13 cellular contexts compared by ENCODE assay signal in the genomic region with DNA sequence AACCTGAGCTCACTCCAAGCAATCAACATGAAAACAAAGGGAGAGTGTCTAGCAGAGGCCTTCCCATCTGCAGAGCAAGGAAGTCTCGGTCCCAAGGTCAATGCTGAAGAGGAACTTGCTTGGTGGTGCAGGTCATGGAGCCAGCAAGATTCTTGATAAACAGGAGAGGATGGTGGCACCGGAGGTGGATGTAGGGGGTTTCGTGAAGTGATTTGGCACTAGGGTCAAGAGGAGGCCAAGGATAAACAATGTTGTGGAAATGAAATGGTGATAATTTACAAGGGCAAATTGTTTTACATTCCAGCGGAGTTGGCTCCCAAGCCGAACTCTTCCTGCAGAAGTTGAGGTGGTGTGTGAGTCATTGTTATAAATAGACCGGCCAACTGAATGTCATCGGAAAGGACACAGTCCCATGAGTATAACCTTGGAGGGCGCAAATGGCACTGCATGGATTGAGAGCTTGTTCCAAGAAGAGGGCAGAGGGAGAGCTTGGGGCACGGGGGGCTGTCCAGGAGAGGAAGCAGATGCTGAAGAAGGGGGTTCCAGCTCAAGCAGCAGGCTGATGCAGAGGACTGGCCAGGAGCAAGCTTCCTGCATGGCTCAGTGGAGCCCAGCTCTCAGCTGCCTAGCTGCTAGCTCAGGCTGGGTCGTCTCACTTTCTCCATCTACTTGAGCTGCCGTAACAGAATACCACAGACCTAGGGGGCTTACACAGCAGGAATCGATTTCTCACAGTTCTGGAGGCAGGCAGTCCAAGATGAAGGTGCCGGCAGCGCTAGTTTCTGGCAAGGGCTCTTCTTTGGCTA.
DNase-seq lines count a peak whose midpoint lies in the region; TF ChIP-seq lines count a peak whose summit lies in the region.
"Had no signal": no experiment of that assay in that cellular context is flagged by ENCODE, and none has a peak within 500 bp of the region (broad histone marks: within the 10 kb centered on the region; RNA-seq: fewer than 3 reads in every experiment).

No MANE protein-coding gene starts in this region.

- H3K27ac ChIP-seq in subcutaneous abdominal adipose tissue (ENCODE audit: low read depth, low read length): peak overlapping the region; percentile 50
- no peak overlapping the region for H3K27ac ChIP-seq in CD8-positive, alpha-beta memory T cell (ENCODE audit: low read depth, low read length)
- H3K27ac ChIP-seq: SK-N-MC had no signal

- CTCF ChIA-PET in CD8-positive, alpha-beta memory T cell (lab: Charles Lee): no interaction called here

- H3K27me3 ChIP-seq in subcutaneous abdominal adipose tissue (ENCODE audit: control insufficient read depth in 5 of 5, insufficient read depth in 4 of 5, low read length in 5 of 5): no peaks in the 10 kb centered on the region
- H3K27me3 ChIP-seq in CD8-positive, alpha-beta memory T cell (ENCODE audit: insufficient read depth, low read length, poor library complexity, severe bottlenecking): no peaks in the 10 kb centered on the region

- H3K27ac Mint-ChIP-seq in CD8-positive, alpha-beta memory T cell: no peak overlapping the region

- no peak overlapping the region for H3K9ac ChIP-seq in subcutaneous abdominal adipose tissue (ENCODE audit: low read length in 5 of 5)

- H3K9me3 Mint-ChIP-seq in CD8-positive, alpha-beta memory T cell: peaks cover 0 to 2% (median 0%) of the 10 kb centered on the region in 5 donors

- no peaks in the 10 kb centered on the region for H3K36me3 Mint-ChIP-seq in CD8-positive, alpha-beta memory T cell

- no peaks in the 10 kb centered on the region for H3K9me3 ChIP-seq in subcutaneous abdominal adipose tissue (ENCODE audit: control insufficient read depth in 5 of 5, low read length in 5 of 5)
- no peaks in the 10 kb centered on the region for H3K9me3 ChIP-seq in CD8-positive, alpha-beta memory T cell (ENCODE audit: low read length)

- peaks cover 5 to 40% of the 10 kb centered on the region in 2 donors for H3K27me3 Mint-ChIP-seq in CD8-positive, alpha-beta memory T cell

- peak overlapping the region in 1 of 7 donors; percentile 2 for H3K4me3 Mint-ChIP-seq in CD8-positive, alpha-beta memory T cell

- TF ChIP-seq CTCF in foreskin fibroblast (IDR thresholded peaks at IDR 0.05; ENCODE audit: low read depth, low read length): no peak

- H3K4me1 ChIP-seq in subcutaneous abdominal adipose tissue (ENCODE audit: control insufficient read depth in 5 of 5, insufficient read depth in 5 of 5, low read length in 5 of 5): peaks cover 0 to 35% (median 6%) of the 10 kb centered on the region in 5 donors
- H3K4me1 ChIP-seq in CD8-positive, alpha-beta memory T cell (ENCODE audit: insufficient read depth, low read length): no peaks in the 10 kb centered on the region

- DNase-seq in HT1080 (ENCODE audit: low read depth) (peak; percentile 79), astrocyte of the hippocampus (ENCODE audit: low read depth, low spot score) (peak; percentile 62), hepatic stellate cell (ENCODE audit: low spot score) (peak; percentile 88), NCI-H2171 treated with DMSO at 0.1 percent for 48 hours (lab: John Stamatoyannopoulos, UW) (no peak), NCI-H2029 (lab: John Stamatoyannopoulos, UW) (no peak), foreskin fibroblast (no peak)
- no peak for DNase-seq in CD8-positive, alpha-beta memory T cell
- DNase-seq: activated CD4-positive, alpha-beta T cell treated with anti-CD3 and anti-CD28 coated beads for 4 hours; activated effector memory CD4-positive, alpha-beta T cell treated with anti-CD3 and anti-CD28 coated beads, Interleukin-2, amount 50 U/mL, for 16 hours; Calu3; MM.1S had no signal

- no peaks in the 10 kb centered on the region for H3K4me1 Mint-ChIP-seq in CD8-positive, alpha-beta memory T cell

- H3K36me3 ChIP-seq in subcutaneous abdominal adipose tissue (ENCODE audit: control insufficient read depth in 5 of 5, insufficient read depth in 5 of 5, low read length in 5 of 5): no peaks in the 10 kb centered on the region
- H3K36me3 ChIP-seq in CD8-positive, alpha-beta memory T cell (ENCODE audit: insufficient read depth, low read length): no peaks in the 10 kb centered on the region

- POLR2A ChIA-PET in CD8-positive, alpha-beta memory T cell (lab: Charles Lee): no interaction called here

- H3K4me3 ChIP-seq in subcutaneous abdominal adipose tissue (ENCODE audit: low read depth in 1 of 5, low read length in 5 of 5): peak overlapping the region in 1 of 5 donors; percentile 2
- no peak overlapping the region for H3K4me3 ChIP-seq in CD8-positive, alpha-beta memory T cell (ENCODE audit: low read length)
- no peak overlapping the region for H3K4me3 ChIP-seq in foreskin fibroblast (ENCODE audit: low read depth in 1 of 2, low read length in 2 of 2)
- H3K4me3 ChIP-seq: SK-N-MC had no signal

Comparison
In these comparisons a context has a peak if more than half of its experiments do, and no peak if none do; other contexts are left out.
1. DNase-seq: peak in HT1080 (single experiment), astrocyte of the hippocampus (single experiment) and hepatic stellate cell (single experiment); none in NCI-H2171 treated with DMSO at 0.1 percent for 48 hours (single experiment), CD8-positive, alpha-beta memory T cell (0 of 5), NCI-H2029 (single experiment) and foreskin fibroblast (0 of 2).